ENCODE assay signal across 9 cellular contexts in genomic region chr1:230212405-230212936, GRCh38.
DNase-seq lines count a peak whose midpoint lies in the region; ATAC-seq and TF ChIP-seq lines count a peak whose summit lies in the region.
"Had no signal": no experiment of that assay in that cellular context is flagged by ENCODE, and none has a peak within 500 bp of the region (broad histone marks: within the 10 kb centered on the region; RNA-seq: fewer than 3 reads in every experiment).

No MANE protein-coding gene starts in this region.

- POLR2A ChIA-PET in activated CD8-positive, alpha-beta T cell treated with anti-CD3 and anti-CD28 coated beads, Interleukin-2, amount 10 ng/mL, durations not matched to agents 7 days and 5 days (lab: Charles Lee), result no interaction called here

- H3K36me3 Mint-ChIP-seq in activated T-cell treated with anti-CD3 and anti-CD28 coated beads, Interleukin-2, amount 50 U/mL, for 24 hours (ENCODE audit: low read depth), result peaks cover 76% of the 10 kb centered on the region
- H3K36me3 Mint-ChIP-seq in activated CD8-positive, alpha-beta T cell treated with anti-CD3 and anti-CD28 coated beads, Interleukin-2, amount 10 ng/mL, durations not matched to agents 7 days and 5 days (ENCODE audit: low read depth), result peaks cover 6% of the 10 kb centered on the region

- no peak for TF ChIP-seq CTCF in thoracic aorta (IDR thresholded peaks at IDR 0.05)

- ATAC-seq in HG02973 (IDR thresholded peaks at IDR 0.05; ENCODE audit: unreplicated experiment) (peak; percentile 31), thoracic aorta (ENCODE audit: insufficient number of reproducible peaks, low FRiP score, low read depth) (no peak)
- ATAC-seq in activated CD8-positive, alpha-beta T cell treated with anti-CD3 and anti-CD28 coated beads, Interleukin-2, amount 10 ng/mL, durations not matched to agents 7 days and 5 days, result peak; percentile 23

- no peaks in the 10 kb centered on the region for H3K27me3 ChIP-seq in thoracic aorta (replicated peaks; ENCODE audit: insufficient read depth)

- no peaks in the 10 kb centered on the region for H3K9me3 ChIP-seq in thoracic aorta

- H3K36me3 ChIP-seq in thoracic aorta, result no peaks in the 10 kb centered on the region

- peak overlapping the region; percentile 50 for H3K4me3 Mint-ChIP-seq in activated T-cell treated with anti-CD3 and anti-CD28 coated beads, Interleukin-2, amount 50 U/mL, for 24 hours
- peak overlapping the region; percentile 38 for H3K4me3 Mint-ChIP-seq in activated CD8-positive, alpha-beta T cell treated with anti-CD3 and anti-CD28 coated beads, Interleukin-2, amount 10 ng/mL, durations not matched to agents 7 days and 5 days

- H3K27me3 Mint-ChIP-seq in activated T-cell treated with anti-CD3 and anti-CD28 coated beads, Interleukin-2, amount 50 U/mL, for 24 hours, result no peaks in the 10 kb centered on the region
- no peaks in the 10 kb centered on the region for H3K27me3 Mint-ChIP-seq in activated CD8-positive, alpha-beta T cell treated with anti-CD3 and anti-CD28 coated beads, Interleukin-2, amount 10 ng/mL, durations not matched to agents 7 days and 5 days (ENCODE audit: low read depth)

- no peak for DNase-seq in activated T-cell treated with anti-CD3 and anti-CD28 coated beads, Interleukin-2, amount 50 U/mL, for 24 hours
- DNase-seq in activated T-cell treated with anti-CD3 and anti-CD28 coated beads, Interleukin-2, amount 50 U/mL, for 1 hour, result no peak
- no peak for DNase-seq in activated CD8-positive, alpha-beta T cell treated with anti-CD3 and anti-CD28 coated beads, Interleukin-2, amount 10 ng/mL, durations not matched to agents 7 days and 5 days
- DNase-seq in thoracic aorta (ENCODE audit: low spot score) (no peak), NCI-H2171 treated with DMSO at 0.1 percent for 48 hours (lab: John Stamatoyannopoulos, UW) (no peak), SIG-M5 treated with dmso at 0.1 percent for 504 hours (lab: John Stamatoyannopoulos, UW; ENCODE audit: unreplicated experiment) (no peak), NCI-H128 (lab: John Stamatoyannopoulos, UW; ENCODE audit: unreplicated experiment) (no peak)

- peaks cover 68 to 98% of the 10 kb centered on the region in 2 donors for H3K4me1 ChIP-seq in thoracic aorta (ENCODE audit: control insufficient read depth in 1 of 2, low read depth in 2 of 2)

- H3K9me3 Mint-ChIP-seq in activated T-cell treated with anti-CD3 and anti-CD28 coated beads, Interleukin-2, amount 50 U/mL, for 24 hours, result no peaks in the 10 kb centered on the region
- no peaks in the 10 kb centered on the region for H3K9me3 Mint-ChIP-seq in activated CD8-positive, alpha-beta T cell treated with anti-CD3 and anti-CD28 coated beads, Interleukin-2, amount 10 ng/mL, durations not matched to agents 7 days and 5 days (ENCODE audit: insufficient read depth)

- peaks cover 72% of the 10 kb centered on the region for H3K4me1 Mint-ChIP-seq in activated T-cell treated with anti-CD3 and anti-CD28 coated beads, Interleukin-2, amount 50 U/mL, for 24 hours (ENCODE audit: low read depth)
- H3K4me1 Mint-ChIP-seq in activated CD8-positive, alpha-beta T cell treated with anti-CD3 and anti-CD28 coated beads, Interleukin-2, amount 10 ng/mL, durations not matched to agents 7 days and 5 days (ENCODE audit: low read depth), result peaks cover 63% of the 10 kb centered on the region

- H3K4me3 ChIP-seq in thoracic aorta, result peak overlapping the region; percentile 10

- H3K27ac Mint-ChIP-seq in activated T-cell treated with anti-CD3 and anti-CD28 coated beads, Interleukin-2, amount 50 U/mL, for 24 hours, result peak overlapping the region; percentile 88
- H3K27ac Mint-ChIP-seq in activated CD8-positive, alpha-beta T cell treated with anti-CD3 and anti-CD28 coated beads, Interleukin-2, amount 10 ng/mL, durations not matched to agents 7 days and 5 days, result peak overlapping the region; percentile 41

- CTCF ChIA-PET in activated CD8-positive, alpha-beta T cell treated with anti-CD3 and anti-CD28 coated beads, Interleukin-2, amount 10 ng/mL, durations not matched to agents 7 days and 5 days (lab: Charles Lee), result interaction anchor here (0.6 to 1.2 kb wide), 2 partner anchors 9 to 12 kb away, joined by 3 read pairs; no protein-coding TSS in a partner anchor

- peak overlapping the region; percentile 82 to 88 for H3K27ac ChIP-seq in thoracic aorta
- H3K27ac ChIP-seq: epithelial cell of prostate had no signal
